ENCODE assay signal across 9 cellular contexts in the genomic region with DNA sequence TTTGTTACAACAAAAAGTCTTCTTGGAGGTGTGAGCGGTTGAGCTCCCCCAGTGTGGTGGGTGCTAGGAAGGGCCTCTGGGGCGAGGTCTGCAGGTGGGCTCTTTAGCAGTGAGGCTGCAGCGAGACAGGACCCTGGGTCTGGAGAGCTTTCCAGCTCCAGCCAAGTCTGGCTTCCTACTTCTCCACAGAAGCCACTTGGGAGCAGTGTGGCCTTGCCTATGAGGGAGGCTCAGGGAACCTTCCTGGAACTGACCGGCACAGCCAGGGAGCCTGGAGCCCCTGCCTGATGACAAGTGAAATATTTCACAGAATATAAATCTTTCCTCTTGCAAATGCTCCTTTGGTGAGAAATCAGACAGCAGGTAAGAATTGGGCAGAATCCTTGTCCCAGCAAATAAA.
DNase-seq lines count a peak whose midpoint lies in the region; ATAC-seq and TF ChIP-seq lines count a peak whose summit lies in the region.
"Had no signal": no experiment of that assay in that cellular context is flagged by ENCODE, and none has a peak within 500 bp of the region (broad histone marks: within the 10 kb centered on the region; RNA-seq: fewer than 3 reads in every experiment).

No MANE protein-coding gene starts in this region.

- H3K27me3 ChIP-seq in SK-N-SH (ENCODE audit: insufficient read depth) = no peaks in the 10 kb centered on the region
- H3K27me3 ChIP-seq in right cardiac atrium (ENCODE audit: control insufficient read depth, insufficient read depth) = no peaks in the 10 kb centered on the region
- no peaks in the 10 kb centered on the region for H3K27me3 ChIP-seq in vagina

- H3K4me3 ChIP-seq in SK-N-SH (ENCODE audit: low read depth in 2 of 2, low read length in 1 of 2) (no peak overlapping the region), right cardiac atrium (ENCODE audit: low read length) (no peak overlapping the region), vagina (no peak overlapping the region)

- peak; percentile 52 for DNase-seq in HEK293T (ENCODE audit: extremely low spot score)
- peak; percentile 61 for DNase-seq in SK-N-SH
- DNase-seq in right cardiac atrium = peak; percentile 30 to 82 (median 73)
- peak; percentile 63 for DNase-seq in sciatic nerve (ENCODE audit: low spot score)
- DNase-seq in D341Med (ENCODE audit: low spot score) = no peak
- DNase-seq in vagina (ENCODE audit: extremely low spot score in 2 of 2) = no peak
- DNase-seq: stimulated activated CD4-positive, alpha-beta T cell treated with anti-CD3 and anti-CD28 coated beads, Interleukin-2, amount 100 ng/mL, for 24 hours had no signal

- WGBS in SK-N-SH (ENCODE audit: low lambda C conversion rate) = 40% methylated on average over 4 of the region's 4 CpGs
- 42% methylated on average over 4 of the region's 4 CpGs for WGBS in right cardiac atrium

- POLR2A ChIA-PET in HEK293T (lab: Yijun Ruan, JAX) (no interaction called here), SK-N-SH (lab: Yijun Ruan, JAX) (no interaction called here)

- intact Hi-C loops in right cardiac atrium (cut with DNase I) (no loop called here), sciatic nerve (cut with DNase I) (no loop called here), vagina (cut with DNase I) (no loop called here)

- TF ChIP-seq CTCF in SK-N-SH (IDR thresholded peaks at IDR 0.05) = no peak
- TF ChIP-seq CTCF in vagina (IDR thresholded peaks at IDR 0.05) = peak in 1 of 3 experiments; percentile 25

- H3K9ac ChIP-seq in SK-N-SH = no peak overlapping the region

- TF ChIP-seq POLR2A in vagina (IDR thresholded peaks at IDR 0.05) = no peak

- no peaks in the 10 kb centered on the region for H4K20me1 ChIP-seq in SK-N-SH (ENCODE audit: insufficient read depth)

- H3K9me2 ChIP-seq in SK-N-SH = no peaks in the 10 kb centered on the region

- ATAC-seq in right cardiac atrium = peak; percentile 91 to 93
- peak; percentile 90 for ATAC-seq in sciatic nerve
- ATAC-seq in HG03039 (IDR thresholded peaks at IDR 0.05; ENCODE audit: unreplicated experiment) = no peak
- ATAC-seq in GM21619 (IDR thresholded peaks at IDR 0.05; ENCODE audit: unreplicated experiment) = no peak

- TF ChIP-seq EP300 in SK-N-SH (IDR thresholded peaks at IDR 0.05; ENCODE audit: borderline replicate concordance in 1 of 2, low read depth in 1 of 2, low read length in 1 of 2) = no peak

- H3K27ac ChIP-seq in SK-N-SH (ENCODE audit: low read depth in 2 of 2, low read length in 1 of 2) (no peak overlapping the region), right cardiac atrium (ENCODE audit: low read length) (no peak overlapping the region), vagina (no peak overlapping the region)

- H3K79me2 ChIP-seq in SK-N-SH (ENCODE audit: insufficient read depth) = no peaks in the 10 kb centered on the region

- CTCF ChIA-PET in HEK293T (lab: Yijun Ruan, JAX) = interaction anchor here (0.7 kb wide), 1 partner anchor 8 kb away, joined by 3 read pairs; no protein-coding TSS in a partner anchor
- CTCF ChIA-PET in SK-N-SH (lab: Yijun Ruan, JAX) = interaction anchor here (0.6 to 3.5 kb wide), 15 partner anchors 9 to 1929 kb away, joined by 3 to 15 read pairs (median 6); partner anchors contain the start of gene MEIS1

- H3F3A ChIP-seq in SK-N-SH (replicated peaks; ENCODE audit: insufficient read depth) = no peaks in the 10 kb centered on the region

- H2AFZ ChIP-seq in SK-N-SH (ENCODE audit: low read depth) = no peak overlapping the region

- peak; percentile 95 for TF ChIP-seq RAD21 in SK-N-SH (IDR thresholded peaks at IDR 0.05; ENCODE audit: low read length)

- no peak overlapping the region for H3K4me2 ChIP-seq in SK-N-SH

- no peaks in the 10 kb centered on the region; a peak in 1 of 4 replicates for H3K4me1 ChIP-seq in SK-N-SH (ENCODE audit: control insufficient read depth in 1 of 2, insufficient read depth in 2 of 2, low read depth in 1 of 2, low read length in 1 of 2)
- no peaks in the 10 kb centered on the region for H3K4me1 ChIP-seq in right cardiac atrium (ENCODE audit: control insufficient read depth, insufficient read depth, low read length)
- H3K4me1 ChIP-seq in vagina = no peaks in the 10 kb centered on the region

- H3K36me3 ChIP-seq in SK-N-SH (replicated peaks in 1 of 2; ENCODE audit: control insufficient read depth in 1 of 2, insufficient read depth in 2 of 2, low read length in 1 of 2) (no peaks in the 10 kb centered on the region), vagina (no peaks in the 10 kb centered on the region)

- no peaks in the 10 kb centered on the region for H3K9me3 ChIP-seq in SK-N-SH
- no peaks in the 10 kb centered on the region for H3K9me3 ChIP-seq in right cardiac atrium (ENCODE audit: control insufficient read depth, low read length)
- no peaks in the 10 kb centered on the region for H3K9me3 ChIP-seq in vagina

TF ChIP-seq in HEK293T, 16 proteins besides CTCF, POLR2A, EP300 and RAD21:
- TF ChIP-seq CTBP1 (IDR thresholded peaks at IDR 0.05; ENCODE audit: borderline replicate concordance) = no peak
- TF ChIP-seq BHLHE40 (IDR thresholded peaks at IDR 0.05; ENCODE audit: borderline replicate concordance) = no peak
- TF ChIP-seq SUZ12 (IDR thresholded peaks at IDR 0.05) = no peak
- TF ChIP-seq L3MBTL2 (conservative IDR thresholded peaks at IDR 0.05) = no peak
- TF ChIP-seq ELF4 (IDR thresholded peaks at IDR 0.05) = no peak
- no peak for TF ChIP-seq SP1 (IDR thresholded peaks at IDR 0.05)
- no peak for TF ChIP-seq TARDBP (IDR thresholded peaks at IDR 0.05)
- no peak for TF ChIP-seq NFRKB (IDR thresholded peaks at IDR 0.05)
- no peak for TF ChIP-seq FOXM1 (IDR thresholded peaks at IDR 0.05; ENCODE audit: borderline replicate concordance)
- TF ChIP-seq, protein P1, sequence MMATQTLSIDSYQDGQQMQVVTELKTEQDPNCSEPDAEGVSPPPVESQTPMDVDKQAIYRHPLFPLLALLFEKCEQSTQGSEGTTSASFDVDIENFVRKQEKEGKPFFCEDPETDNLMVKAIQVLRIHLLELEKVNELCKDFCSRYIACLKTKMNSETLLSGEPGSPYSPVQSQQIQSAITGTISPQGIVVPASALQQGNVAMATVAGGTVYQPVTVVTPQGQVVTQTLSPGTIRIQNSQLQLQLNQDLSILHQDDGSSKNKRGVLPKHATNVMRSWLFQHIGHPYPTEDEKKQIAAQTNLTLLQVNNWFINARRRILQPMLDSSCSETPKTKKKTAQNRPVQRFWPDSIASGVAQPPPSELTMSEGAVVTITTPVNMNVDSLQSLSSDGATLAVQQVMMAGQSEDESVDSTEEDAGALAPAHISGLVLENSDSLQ (IDR thresholded peaks at IDR 0.05) = no peak
- TF ChIP-seq LEF1 (IDR thresholded peaks at IDR 0.05; ENCODE audit: borderline replicate concordance) = no peak
- no peak for TF ChIP-seq FOXK2 (IDR thresholded peaks at IDR 0.05)
- no peak for TF ChIP-seq FOXA1 (IDR thresholded peaks at IDR 0.05)
- TF ChIP-seq ZNF384 (IDR thresholded peaks at IDR 0.05) = no peak
- no peak for TF ChIP-seq ARNT (IDR thresholded peaks at IDR 0.05)
- TF ChIP-seq HDGF (IDR thresholded peaks at IDR 0.05; ENCODE audit: borderline replicate concordance) = no peak

TF ChIP-seq in SK-N-SH, 30 proteins besides CTCF, POLR2A, EP300 and RAD21 (continues in another document):
- TF ChIP-seq SMC3 (IDR thresholded peaks at IDR 0.05; ENCODE audit: low read depth, low read length) (peak; percentile 77), POLR2AphosphoS5 (IDR thresholded peaks at IDR 0.05; ENCODE audit: low read depth, low read length) (no peak), NFIC (IDR thresholded peaks at IDR 0.05; ENCODE audit: borderline replicate concordance) (no peak), GABPA (IDR thresholded peaks at IDR 0.05; ENCODE audit: low read depth) (no peak), ELF1 (IDR thresholded peaks at IDR 0.05) (no peak), RCOR1 (IDR thresholded peaks at IDR 0.05; ENCODE audit: low read length) (0 out of 2 replicates have a peak, but pooled peaks have one; percentile 6), PBX3 (IDR thresholded peaks at IDR 0.05) (no peak), REST (IDR thresholded peaks at IDR 0.05; ENCODE audit: low read depth, low read length) (no peak)
- TF ChIP-seq, protein P2, sequence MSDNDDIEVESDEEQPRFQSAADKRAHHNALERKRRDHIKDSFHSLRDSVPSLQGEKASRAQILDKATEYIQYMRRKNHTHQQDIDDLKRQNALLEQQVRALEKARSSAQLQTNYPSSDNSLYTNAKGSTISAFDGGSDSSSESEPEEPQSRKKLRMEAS (IDR thresholded peaks at IDR 0.05; ENCODE audit: low read depth) = no peak

Comparison
In these comparisons a context has a peak if more than half of its experiments do, and no peak if none do; other contexts are left out.
1. DNase-seq: peak in HEK293T (single experiment), SK-N-SH (single experiment), right cardiac atrium (3 of 3) and sciatic nerve (single experiment); none in D341Med (single experiment) and vagina (0 of 2).
2. ATAC-seq: peak in right cardiac atrium (2 of 2) and sciatic nerve (single experiment); none in HG03039 (single experiment) and GM21619 (single experiment).